In genomic region chr6:36510365-36510764, GRCh38 we compare ENCODE assay signal across 1 cellular context.
A peak's percentile ranks its signal among the peaks of the same experiment; 100 is the strongest.
TF ChIP-seq lines count a peak whose summit lies in the region.

No MANE protein-coding gene starts in this region.

TF ChIP-seq in K562, 482 proteins besides CTCF, POLR2A, EP300 and RAD21 (continued from another document):
- 0 out of 2 replicates have a peak, but pooled peaks have one; percentile 7 for TF ChIP-seq ZC3H4 (CRISPR knock-in tag; IDR thresholded peaks at IDR 0.05; ENCODE audit: borderline replicate concordance)
- no peak for TF ChIP-seq MITF (IDR thresholded peaks at IDR 0.05)
